ENCODE assay signal across 7 cellular contexts in genomic region chr9:16377311-16377710, GRCh38.
"Had no signal": no experiment of that assay in that cellular context is flagged by ENCODE, and none has a peak within 500 bp of the region (broad histone marks: within the 10 kb centered on the region; RNA-seq: fewer than 3 reads in every experiment).

No MANE protein-coding gene starts in this region.

- DNase-seq: IMR-90, KBM-7, KG1 had no signal

- H3K4me3 ChIP-seq: K562 had no signal

- ATAC-seq: K562 had no signal

- H3K27ac ChIP-seq: HL-60, KMS-11 had no signal

- FAIRE-seq: HTR-8/SVneo, K562 had no signal

- H3K4me2 ChIP-seq: KMS-11 had no signal

- H3K9ac ChIP-seq: KMS-11 had no signal
